17 cellular contexts compared by ENCODE assay signal in genomic region chr9:73073337-73074175, GRCh38.
A peak's percentile ranks its signal among the peaks of the same experiment; 100 is the strongest.
DNase-seq lines count a peak whose midpoint lies in the region; ATAC-seq and TF ChIP-seq lines count a peak whose summit lies in the region.
"Had no signal": no experiment of that assay in that cellular context is flagged by ENCODE, and none has a peak within 500 bp of the region (broad histone marks: within the 10 kb centered on the region; RNA-seq: fewer than 3 reads in every experiment).

No MANE protein-coding gene starts in this region.

- peak; percentile 88 for DNase-seq in EH (ENCODE audit: low read depth)
- DNase-seq in PC-9: no peak
- DNase-seq in fibroblast of gingiva (ENCODE audit: low read depth): peak; percentile 57
- DNase-seq in renal cortical epithelial cell (ENCODE audit: low read depth): peak; percentile 84
- no peak for DNase-seq in COR-L47 (lab: John Stamatoyannopoulos, UW)
- no peak for DNase-seq in activated CD4-positive, alpha-beta T cell treated with anti-CD3 and anti-CD28 coated beads, Interleukin-2, amount 10 ng/mL, durations not matched to agents 7 days and 5 days
- no peak for DNase-seq in GF-D8 (lab: John Stamatoyannopoulos, UW)
- DNase-seq: activated CD4-positive, alpha-beta T cell treated with anti-CD3 and anti-CD28 coated beads for 48 hours; activated T-cell treated with anti-CD3 and anti-CD28 coated beads, Interleukin-2, amount 50 U/mL, for 1 hour; BE2C; colonic mucosa; Kasumi-1; NCI-H1694; NCI-H82; ovary; thyroid gland had no signal

- peak overlapping the region; percentile 21; the same call in 1 of the 2 replicates for H2AFZ ChIP-seq in PC-9

- no peak for ATAC-seq in HG02798 (IDR thresholded peaks at IDR 0.05; ENCODE audit: poor library complexity, unreplicated experiment)

- H3K79me2 ChIP-seq in PC-9 (ENCODE audit: low read depth): no peaks in the 10 kb centered on the region

- H3K4me3 ChIP-seq in PC-9: no peak overlapping the region
- H3K4me3 ChIP-seq: colonic mucosa, ovary, thyroid gland had no signal

- H3K27me3 Mint-ChIP-seq in activated CD4-positive, alpha-beta T cell treated with anti-CD3 and anti-CD28 coated beads, Interleukin-2, amount 10 ng/mL, durations not matched to agents 7 days and 5 days: peaks cover 27% of the 10 kb centered on the region

- H3K4me3 Mint-ChIP-seq in activated CD4-positive, alpha-beta T cell treated with anti-CD3 and anti-CD28 coated beads, Interleukin-2, amount 10 ng/mL, durations not matched to agents 7 days and 5 days: no peak overlapping the region

- intact Hi-C loops in PC-9 (cut with micrococcal nuclease; ENCODE audit: unreplicated experiment): loop anchor here (10.0 kb wide), 2 partner anchors 99 to 1039 kb away; no protein-coding TSS in a partner anchor

- no peak overlapping the region for H3K4me2 ChIP-seq in PC-9

- H3K4me1 ChIP-seq in PC-9 (replicated peaks; ENCODE audit: insufficient read depth): peaks cover 14% of the 10 kb centered on the region
- H3K4me1 ChIP-seq: BE2C, colonic mucosa had no signal

- no peaks in the 10 kb centered on the region; the same call in 1 of the 2 replicates for H3F3A ChIP-seq in PC-9 (ENCODE audit: insufficient read depth, low read depth)

- H3K9me2 ChIP-seq in PC-9 (ENCODE audit: insufficient read depth): no peaks in the 10 kb centered on the region

- no peaks in the 10 kb centered on the region for H3K27me3 ChIP-seq in PC-9 (ENCODE audit: insufficient read depth, low read depth)
- H3K27me3 ChIP-seq: BE2C, colonic mucosa, ovary, thyroid gland had no signal

- no peaks in the 10 kb centered on the region for H3K36me3 ChIP-seq in PC-9 (ENCODE audit: low read depth)
- H3K36me3 ChIP-seq: BE2C, colonic mucosa, ovary, thyroid gland had no signal

- POLR2A ChIA-PET in PC-9 (lab: Charles Lee; ENCODE audit: unreplicated experiment): interaction anchor here (0.5 kb wide), 1 partner anchor 216 kb away, joined by 5 read pairs; no protein-coding TSS in a partner anchor
- POLR2A ChIA-PET in activated CD4-positive, alpha-beta T cell treated with anti-CD3 and anti-CD28 coated beads, Interleukin-2, amount 10 ng/mL, durations not matched to agents 7 days and 5 days (lab: Charles Lee): no interaction called here

- no peaks in the 10 kb centered on the region for H3K36me3 Mint-ChIP-seq in activated CD4-positive, alpha-beta T cell treated with anti-CD3 and anti-CD28 coated beads, Interleukin-2, amount 10 ng/mL, durations not matched to agents 7 days and 5 days (ENCODE audit: low read depth)

- BruUV-seq in PC-9 (replicated peaks; lab: Mats Ljungman, UMichigan): no TSS peak

- H3K9me3 Mint-ChIP-seq in activated CD4-positive, alpha-beta T cell treated with anti-CD3 and anti-CD28 coated beads, Interleukin-2, amount 10 ng/mL, durations not matched to agents 7 days and 5 days: no peaks in the 10 kb centered on the region

- H3K4me1 Mint-ChIP-seq in activated CD4-positive, alpha-beta T cell treated with anti-CD3 and anti-CD28 coated beads, Interleukin-2, amount 10 ng/mL, durations not matched to agents 7 days and 5 days: no peaks in the 10 kb centered on the region

- no peak for TF ChIP-seq CTCF in PC-9 (conservative IDR thresholded peaks at IDR 0.05)

- CTCF ChIA-PET in PC-9 (lab: Charles Lee): interaction anchor here (0.5 to 0.6 kb wide), 2 partner anchors 251 to 800 kb away, joined by 3 to 4 read pairs; no protein-coding TSS in a partner anchor
- CTCF ChIA-PET in activated CD4-positive, alpha-beta T cell treated with anti-CD3 and anti-CD28 coated beads, Interleukin-2, amount 10 ng/mL, durations not matched to agents 7 days and 5 days (lab: Charles Lee): interaction anchor here (0.5 kb wide), 1 partner anchor 252 kb away, joined by 3 read pairs; no protein-coding TSS in a partner anchor

- H3K9me3 ChIP-seq in PC-9 (ENCODE audit: insufficient read depth, low read depth): 0 out of 2 replicates have a peak, but pooled peaks cover 4% of the 10 kb centered on the region
- H3K9me3 ChIP-seq: BE2C, colonic mucosa, ovary, thyroid gland had no signal

- H3K27ac ChIP-seq in PC-9: no peak overlapping the region
- H3K27ac ChIP-seq: colonic mucosa, ovary, thyroid gland had no signal

- H4K20me1 ChIP-seq in PC-9 (ENCODE audit: insufficient read depth): no peaks in the 10 kb centered on the region

- H3K27ac Mint-ChIP-seq in activated CD4-positive, alpha-beta T cell treated with anti-CD3 and anti-CD28 coated beads, Interleukin-2, amount 10 ng/mL, durations not matched to agents 7 days and 5 days: no peak overlapping the region

Comparison
In these comparisons a context has a peak if more than half of its experiments do, and no peak if none do; other contexts are left out.
1. DNase-seq: peak in EH (single experiment), fibroblast of gingiva (single experiment) and renal cortical epithelial cell (single experiment); none in PC-9 (0 of 2), COR-L47 (single experiment), activated CD4-positive, alpha-beta T cell treated with anti-CD3 and anti-CD28 coated beads, Interleukin-2, amount 10 ng/mL, durations not matched to agents 7 days and 5 days (single experiment) and GF-D8 (single experiment).